In genomic region chr3:177451940-177452484, GRCh38 we compare ENCODE assay signal across 11 cellular contexts.
DNase-seq lines count a peak whose midpoint lies in the region; ATAC-seq, FAIRE-seq and TF ChIP-seq lines count a peak whose summit lies in the region.
"Had no signal": no experiment of that assay in that cellular context is flagged by ENCODE, and none has a peak within 500 bp of the region (broad histone marks: within the 10 kb centered on the region; RNA-seq: fewer than 3 reads in every experiment).

No MANE protein-coding gene starts in this region.

- no peaks in the 10 kb centered on the region for H3K36me3 ChIP-seq in pancreas
- no peaks in the 10 kb centered on the region for H3K36me3 ChIP-seq in CD8-positive, alpha-beta T cell (ENCODE audit: insufficient read depth, low read length)

- no peak overlapping the region for H3K27ac Mint-ChIP-seq in CD8-positive, alpha-beta T cell
- H3K27ac Mint-ChIP-seq: activated T-cell treated with anti-CD3 and anti-CD28 coated beads, Interleukin-2, amount 50 U/mL, for 24 hours had no signal

- POLR2A ChIA-PET in CD8-positive, alpha-beta T cell (lab: Charles Lee), result no interaction called here

- H3K4me1 ChIP-seq in pancreas, result no peaks in the 10 kb centered on the region
- peaks cover 12% of the 10 kb centered on the region for H3K4me1 ChIP-seq in CD8-positive, alpha-beta T cell (ENCODE audit: insufficient read depth, low read length)

- intact Hi-C loops in pancreas (cut with DNase I), result no loop called here
- intact Hi-C loops in CD8-positive, alpha-beta T cell (cut with DNase I, micrococcal nuclease), result no loop called here

- H3K4me3 Mint-ChIP-seq in CD8-positive, alpha-beta T cell, result no peak overlapping the region
- H3K4me3 Mint-ChIP-seq: activated T-cell treated with anti-CD3 and anti-CD28 coated beads, Interleukin-2, amount 50 U/mL, for 24 hours; neural crest cell had no signal

- no peaks in the 10 kb centered on the region for H3K9me3 Mint-ChIP-seq in CD8-positive, alpha-beta T cell
- H3K9me3 Mint-ChIP-seq: activated T-cell treated with anti-CD3 and anti-CD28 coated beads, Interleukin-2, amount 50 U/mL, for 24 hours; neural crest cell had no signal

- no peaks in the 10 kb centered on the region for H3K36me3 Mint-ChIP-seq in CD8-positive, alpha-beta T cell

- no peak for FAIRE-seq in pancreas (lab: Jason Lieb, UNC)

- TF ChIP-seq CTCF in pancreas (IDR thresholded peaks at IDR 0.05), result no peak
- no peak for TF ChIP-seq CTCF in CD8-positive, alpha-beta T cell (IDR thresholded peaks at IDR 0.05)

- ATAC-seq in pancreas (peak in 3 of 4 donors; percentile 28 to 69 (median 52)), HG02981 (IDR thresholded peaks at IDR 0.05; ENCODE audit: unreplicated experiment) (no peak)
- no peak for ATAC-seq in CD8-positive, alpha-beta T cell

- no peaks in the 10 kb centered on the region for H3K27me3 ChIP-seq in pancreas
- H3K27me3 ChIP-seq in CD8-positive, alpha-beta T cell (ENCODE audit: insufficient read depth, low read length), result no peaks in the 10 kb centered on the region

- H3K27me3 Mint-ChIP-seq in CD8-positive, alpha-beta T cell (ENCODE audit: low read depth), result no peaks in the 10 kb centered on the region
- H3K27me3 Mint-ChIP-seq: activated T-cell treated with anti-CD3 and anti-CD28 coated beads, Interleukin-2, amount 50 U/mL, for 24 hours had no signal

- peaks cover 24% of the 10 kb centered on the region for H3K4me1 Mint-ChIP-seq in CD8-positive, alpha-beta T cell (ENCODE audit: low read depth)

- DNase-seq in EH (ENCODE audit: low read depth) (peak; percentile 88), SW480 (ENCODE audit: low spot score) (peak; percentile 46), fibroblast of the conjunctiva (ENCODE audit: low read depth) (peak; percentile 56), pancreas (no peak), germinal center (ENCODE audit: low spot score) (no peak), NCI-H524 treated with DMSO at 0.1 percent for 48 hours (lab: John Stamatoyannopoulos, UW) (no peak)
- no peak for DNase-seq in CD8-positive, alpha-beta T cell
- DNase-seq: activated T-cell treated with anti-CD3 and anti-CD28 coated beads, Interleukin-2, amount 50 U/mL, for 24 hours had no signal

- CTCF ChIA-PET in CD8-positive, alpha-beta T cell (lab: Charles Lee), result no interaction called here

- no peak overlapping the region for H3K4me3 ChIP-seq in pancreas
- no peak overlapping the region for H3K4me3 ChIP-seq in CD8-positive, alpha-beta T cell (ENCODE audit: low read depth, low read length)

- H3K27ac ChIP-seq in pancreas, result no peak overlapping the region
- no peak overlapping the region for H3K27ac ChIP-seq in CD8-positive, alpha-beta T cell (ENCODE audit: low read depth, low read length)
- H3K27ac ChIP-seq: KMS-11 had no signal

- 32 to 34% methylated on average over 3 of the region's 3 CpGs for WGBS in pancreas, 2 donors

- H3K9me3 ChIP-seq in pancreas, result no peaks in the 10 kb centered on the region
- no peaks in the 10 kb centered on the region for H3K9me3 ChIP-seq in CD8-positive, alpha-beta T cell (ENCODE audit: low read length)

Comparison
In these comparisons a context has a peak if more than half of its experiments do, and no peak if none do; other contexts are left out.
1. DNase-seq: peak in EH (single experiment), SW480 (single experiment) and fibroblast of the conjunctiva (single experiment); none in pancreas (0 of 6), germinal center (single experiment), NCI-H524 treated with DMSO at 0.1 percent for 48 hours (single experiment) and CD8-positive, alpha-beta T cell (0 of 7).
2. ATAC-seq: peak in pancreas (3 of 4); none in CD8-positive, alpha-beta T cell (single experiment) and HG02981 (single experiment).